Comparison of ENCODE assay signal across 8 cellular contexts in genomic region chr9:126805546-126806262, GRCh38. TPM values are rescaled to one million over a fixed set of nuclear protein-coding genes. Genes with fewer than 3 reads are reported as not detected.
DNase-seq lines count a peak whose midpoint lies in the region; TF ChIP-seq lines count a peak whose summit lies in the region.

No MANE protein-coding gene starts in this region.

- no peak for TF ChIP-seq POLR2A in lower leg skin (IDR thresholded peaks at IDR 0.05)

- 6 to 11% methylated on average over 8 of the region's 8 CpGs for WGBS in lower leg skin, 2 donors

- H3K27ac ChIP-seq in WERI-Rb-1: peak overlapping the region; percentile 83

- H3K36me3 ChIP-seq in WERI-Rb-1: peaks cover 15% of the 10 kb centered on the region

- H3K27me3 ChIP-seq in WERI-Rb-1 (ENCODE audit: insufficient read depth, low read depth, severe bottlenecking): no peaks in the 10 kb centered on the region

- H3K9me3 ChIP-seq in WERI-Rb-1 (ENCODE audit: severe bottlenecking): peaks cover 4% of the 10 kb centered on the region

- intact Hi-C loops in lower leg skin (cut with DNase I; ENCODE audit: low total_unique reads): no loop called here

- TF ChIP-seq CTCF in GM20000 (IDR thresholded peaks at IDR 0.05; ENCODE audit: extremely low read depth, missing control alignments): no peak
- no peak for TF ChIP-seq CTCF in WERI-Rb-1 (IDR thresholded peaks at IDR 0.05; ENCODE audit: low read depth, low read length)
- TF ChIP-seq CTCF in cardiac fibroblast (IDR thresholded peaks at IDR 0.05; ENCODE audit: low read depth, low read length): no peak
- TF ChIP-seq CTCF in lower leg skin (IDR thresholded peaks at IDR 0.05): no peak

- H3K4me3 ChIP-seq in WERI-Rb-1 (ENCODE audit: low read depth, low read length) (peak overlapping the region; percentile 80), cardiac fibroblast (replicated peaks in 1 of 2; ENCODE audit: low read depth in 2 of 2, low read length in 2 of 2) (peak overlapping the region; percentile 91 to 97), lower leg skin (ENCODE audit: low read depth, poor library complexity, severe bottlenecking) (peak overlapping the region; percentile 99)

- DNase-seq in COLO668 (lab: John Stamatoyannopoulos, UW; ENCODE audit: unreplicated experiment) (peak; percentile 54), GM20000 (ENCODE audit: low spot score) (peak; percentile 76), HT1080 (ENCODE audit: low read depth) (peak; percentile 65), WERI-Rb-1 (peak; percentile 50), cardiac fibroblast (ENCODE audit: low read depth in 2 of 2) (peak; percentile 53 to 83), lower leg skin (ENCODE audit: low spot score in 2 of 2) (peak in 1 of 2 donors; percentile 71), NCI-H1092 (lab: John Stamatoyannopoulos, UW) (no peak)
- peak; percentile 57 for DNase-seq in stimulated activated CD8-positive, alpha-beta memory T cell treated with anti-CD3 and anti-CD28 coated beads, Interleukin-15, amount 100 ng/mL, for 1 hour (ENCODE audit: low read depth)

RNA-seq across cellular contexts. Expression of gene ZBTB43, which starts 0.9 kb away (rescaled TPM):
- 11.1 and 28.5 TPM in 2 replicates for total RNA-seq in HT1080 (2014; rRNA removed; shearing (Covaris generic))
- 7.3 and 8.5 TPM in 2 replicates for polyA plus RNA-seq in HT1080 (2015; cell fraction: cytosol; rRNA removed)
- 11.9 and 13.2 TPM in 2 replicates for polyA plus RNA-seq in HT1080 (2015; cell fraction: nucleus; rRNA removed)
- total RNA-seq in lower leg skin: 100 to 1,000 TPM in 1 of 4 donors, 10 to 100 TPM in 3; 26.9 to 153 (median 35.6) TPM

RNA-seq across cellular contexts. Expression of gene ZBTB34, which starts 54.7 kb away (rescaled TPM):
- 2.7 TPM in 2 replicates for total RNA-seq in HT1080 (2014; rRNA removed; shearing (Covaris generic))
- 3.7 and 3.9 TPM in 2 replicates for polyA plus RNA-seq in HT1080 (2015; cell fraction: cytosol; rRNA removed)
- polyA plus RNA-seq in HT1080 (2015; cell fraction: nucleus; rRNA removed): 8.1 and 8.6 TPM in 2 replicates
- total RNA-seq in lower leg skin: 10 to 100 TPM; 12.0 to 13.8 (median 13.1) TPM
